1 cellular context compared by ENCODE assay signal in genomic region chr17:40418428-40418706, GRCh38.
TF ChIP-seq lines count a peak whose summit lies in the region.

No MANE protein-coding gene starts in this region.

TF ChIP-seq in HCT116, 20 proteins besides CTCF, POLR2A, EP300 and RAD21 (continued from another document):
- no peak for TF ChIP-seq EZH2 (IDR thresholded peaks at IDR 0.05)
